Comparison of ENCODE assay signal across 31 cellular contexts in genomic region chr9:38629511-38629910, GRCh38. TPM values are rescaled to one million over a fixed set of nuclear protein-coding genes. Genes with fewer than 3 reads are reported as not detected.
"Had no signal": no experiment of that assay in that cellular context is flagged by ENCODE, and none has a peak within 500 bp of the region (broad histone marks: within the 10 kb centered on the region; RNA-seq: fewer than 3 reads in every experiment).

No MANE protein-coding gene starts in this region.

- H3K27ac Mint-ChIP-seq: activated CD4-positive, alpha-beta memory T cell treated with anti-CD3 and anti-CD28 coated beads for 36 hours; activated CD4-positive, alpha-beta T cell treated with anti-CD3 and anti-CD28 coated beads for 36 hours; activated CD4-positive, alpha-beta T cell treated with anti-CD3 and anti-CD28 coated beads, Interleukin-2, amount 10 ng/mL, durations not matched to agents 24 days and 14 days; activated CD8-positive, alpha-beta memory T cell treated with anti-CD3 and anti-CD28 coated beads, Interleukin-2, amount 10 ng/mL, durations not matched to agents 7 days and 5 days; activated CD8-positive, alpha-beta T cell treated with anti-CD3 and anti-CD28 coated beads, Interleukin-2, amount 10 ng/mL, durations not matched to agents 7 days and 5 days; activated naive CD8-positive, alpha-beta T cell; activated T-helper 1 cell treated with anti-CD3 and anti-CD28 coated beads, Interleukin-12 subunit alpha, Interleukin-12 subunit beta, Interleukin-2, Interleukin-4 antibody, amounts not matched to agents 30 ng/mL and 10 ng/mL and 1 ng/mL, durations not matched to agents 14 hours and 24 hours and 36 hours; activated T-helper 2 cell treated with anti-CD3 and anti-CD28 coated beads, Interferon-gamma antibody, Interleukin-2, Interleukin-4, amounts not matched to agents 10 μg/mL and 5 μg/mL and 100 μg/mL, durations not matched to agents 14 hours and 24 hours and 36 hours; brain; endodermal cell had no signal

- H3K27ac ChIP-seq: ascending aorta, breast epithelium, cardiac muscle cell, colonic mucosa, esophagus muscularis mucosa, foreskin keratinocyte, gastrocnemius medialis had no signal

- H3K36me3 Mint-ChIP-seq: activated CD4-positive, alpha-beta memory T cell treated with anti-CD3 and anti-CD28 coated beads for 36 hours; activated CD8-positive, alpha-beta memory T cell treated with anti-CD3 and anti-CD28 coated beads, Interleukin-2, amount 10 ng/mL, durations not matched to agents 7 days and 5 days; activated naive CD8-positive, alpha-beta T cell; brain had no signal

- H3K4me1 ChIP-seq: ascending aorta, breast epithelium, colonic mucosa, esophagus muscularis mucosa, gastrocnemius medialis had no signal

- H3K4me3 ChIP-seq: ascending aorta, breast epithelium, cardiac muscle cell, colonic mucosa, esophagus muscularis mucosa, gastrocnemius medialis had no signal

- ATAC-seq: activated CD4-positive, alpha-beta T cell treated with anti-CD3 and anti-CD28 coated beads for 36 hours; activated CD8-positive, alpha-beta memory T cell treated with anti-CD3 and anti-CD28 coated beads, Interleukin-2, amount 10 ng/mL, durations not matched to agents 7 days and 5 days; activated CD8-positive, alpha-beta T cell treated with anti-CD3 and anti-CD28 coated beads, Interleukin-2, amount 10 ng/mL, durations not matched to agents 7 days and 5 days; foreskin keratinocyte; gastrocnemius medialis had no signal

- H3K27me3 Mint-ChIP-seq: activated CD4-positive, alpha-beta memory T cell treated with anti-CD3 and anti-CD28 coated beads for 36 hours had no signal

- H3K9me3 ChIP-seq: breast epithelium, colonic mucosa, gastrocnemius medialis had no signal

- H3K4me1 Mint-ChIP-seq: activated CD4-positive, alpha-beta T cell treated with anti-CD3 and anti-CD28 coated beads, Interleukin-2, amount 10 ng/mL, durations not matched to agents 24 days and 14 days; activated CD8-positive, alpha-beta memory T cell treated with anti-CD3 and anti-CD28 coated beads, Interleukin-2, amount 10 ng/mL, durations not matched to agents 7 days and 5 days; brain; endodermal cell had no signal

- H3K27me3 ChIP-seq: ascending aorta, breast epithelium, colonic mucosa, esophagus muscularis mucosa, foreskin keratinocyte had no signal

- DNase-seq: activated CD4-positive, alpha-beta memory T cell treated with anti-CD3 and anti-CD28 coated beads for 36 hours; activated CD4-positive, alpha-beta T cell treated with anti-CD3 and anti-CD28 coated beads for 36 hours; activated CD4-positive, CD25-positive, alpha-beta regulatory T cell; activated CD4-positive, CD25-positive, alpha-beta regulatory T cell treated with anti-CD3 and anti-CD28 coated beads, Interleukin-2, amount 50 U/mL, for 72 hours; activated CD8-positive, alpha-beta memory T cell treated with anti-CD3 and anti-CD28 coated beads, Interleukin-2, amount 10 ng/mL, durations not matched to agents 7 days and 5 days; activated CD8-positive, alpha-beta memory T cell treated with anti-CD3 and anti-CD28 coated beads, Interleukin-2, amount 50 U/mL, for 4 hours; activated CD8-positive, alpha-beta T cell treated with anti-CD3 and anti-CD28 coated beads, Interleukin-2, amount 10 ng/mL, durations not matched to agents 7 days and 5 days; activated effector memory CD4-positive, alpha-beta T cell treated with anti-CD3 and anti-CD28 coated beads, Interleukin-2, amount 50 U/mL, for 16 hours; activated naive CD4-positive, alpha-beta T cell; activated naive CD4-positive, alpha-beta T cell treated with anti-CD3 and anti-CD28 coated beads, Interleukin-2, amount 50 U/mL, for 16 hours; activated T-cell treated with anti-CD3 and anti-CD28 coated beads, Interleukin-2, amount 50 U/mL, for 1 hour; activated T-cell treated with anti-CD3 and anti-CD28 coated beads, Interleukin-2, amount 50 U/mL, for 48 hours; central memory CD4-positive, alpha-beta T cell; cerebellar nuclear complex; colonic mucosa; effector memory CD4-positive, alpha-beta T cell; endodermal cell; foreskin keratinocyte; gastrocnemius medialis; glutamatergic neuron; T-helper 2 cell had no signal

- H3K9me3 Mint-ChIP-seq: activated CD4-positive, alpha-beta memory T cell treated with anti-CD3 and anti-CD28 coated beads for 36 hours; activated T-helper 1 cell treated with anti-CD3 and anti-CD28 coated beads, Interleukin-12 subunit alpha, Interleukin-12 subunit beta, Interleukin-2, Interleukin-4 antibody, amounts not matched to agents 30 ng/mL and 10 ng/mL and 1 ng/mL, durations not matched to agents 14 hours and 24 hours and 36 hours; endodermal cell had no signal

- H3K36me3 ChIP-seq: ascending aorta, breast epithelium, cardiac muscle cell, colonic mucosa, esophagus muscularis mucosa, gastrocnemius medialis had no signal

- H3K4me3 Mint-ChIP-seq: activated CD4-positive, alpha-beta memory T cell treated with anti-CD3 and anti-CD28 coated beads for 36 hours; activated CD4-positive, alpha-beta T cell treated with anti-CD3 and anti-CD28 coated beads for 36 hours; activated CD4-positive, alpha-beta T cell treated with anti-CD3 and anti-CD28 coated beads, Interleukin-2, amount 10 ng/mL, durations not matched to agents 24 days and 14 days; activated CD8-positive, alpha-beta memory T cell treated with anti-CD3 and anti-CD28 coated beads, Interleukin-2, amount 10 ng/mL, durations not matched to agents 7 days and 5 days; activated CD8-positive, alpha-beta T cell treated with anti-CD3 and anti-CD28 coated beads, Interleukin-2, amount 10 ng/mL, durations not matched to agents 7 days and 5 days; activated naive CD8-positive, alpha-beta T cell; activated T-helper 1 cell treated with anti-CD3 and anti-CD28 coated beads, Interleukin-12 subunit alpha, Interleukin-12 subunit beta, Interleukin-2, Interleukin-4 antibody, amounts not matched to agents 30 ng/mL and 10 ng/mL and 1 ng/mL, durations not matched to agents 14 hours and 24 hours and 36 hours; brain; endodermal cell had no signal

RNA-seq across cellular contexts. Expression of gene ANKRD18A, which starts 9.1 kb away (rescaled TPM):
- total RNA-seq: ascending aorta, dermis microvascular lymphatic vessel endothelial cell, gastrocnemius medialis had no signal
